In genomic region chr6:2998249-2999004, GRCh38 we compare ENCODE assay signal across 8 cellular contexts. TPM values are rescaled to one million over a fixed set of nuclear protein-coding genes. Genes with fewer than 3 reads are reported as not detected.
DNase-seq lines count a peak whose midpoint lies in the region; ATAC-seq and TF ChIP-seq lines count a peak whose summit lies in the region.
"Not testable (repeated sequence)": the region's sequence is repeated elsewhere in the genome, so short reads cannot be mapped to it uniquely, and the experiment has no call there.

No MANE protein-coding gene starts in this region.

- H3K4me3 ChIP-seq in MM.1S (ENCODE audit: low read length) = peak overlapping the region; percentile 68
- H3K4me3 ChIP-seq in astrocyte of the cerebellum (ENCODE audit: low read depth, low read length) = peak overlapping the region; percentile 56
- peak overlapping the region; percentile 69 for H3K4me3 ChIP-seq in naive thymus-derived CD4-positive, alpha-beta T cell (ENCODE audit: low read length)

- not testable (repeated sequence) for H3K9me3 Mint-ChIP-seq in Calu3 (ENCODE audit: low read depth, unreplicated experiment); naive thymus-derived CD4-positive, alpha-beta T cell; stimulated activated naive CD8-positive, alpha-beta T cell treated with anti-CD3 and anti-CD28 coated beads, Interleukin-15, Interleukin-2, amounts not matched to agents 100 ng/mL and 50 ng/mL, for 24 hours

- H3K4me2 ChIP-seq in MM.1S (ENCODE audit: low read depth, low read length) = peak overlapping the region; percentile 94

- H3K36me3 ChIP-seq in MM.1S (replicated peaks; ENCODE audit: insufficient read depth, low read length); naive thymus-derived CD4-positive, alpha-beta T cell (ENCODE audit: control insufficient read depth in 2 of 3, insufficient read depth in 3 of 3, low read length in 3 of 3): not testable (repeated sequence)

- H2AFZ ChIP-seq in MM.1S (ENCODE audit: low read length) = peak overlapping the region; percentile 95

- not testable (repeated sequence) for H3K79me2 ChIP-seq in MM.1S (ENCODE audit: low read length)

- not testable (repeated sequence) for H3K4me3 Mint-ChIP-seq in Calu3 (ENCODE audit: low read depth, unreplicated experiment)
- H3K4me3 Mint-ChIP-seq in naive thymus-derived CD4-positive, alpha-beta T cell = peak overlapping the region; percentile 83 to 95 (median 90)
- peak overlapping the region; percentile 84 for H3K4me3 Mint-ChIP-seq in stimulated activated naive CD8-positive, alpha-beta T cell treated with anti-CD3 and anti-CD28 coated beads, Interleukin-15, Interleukin-2, amounts not matched to agents 100 ng/mL and 50 ng/mL, for 24 hours

- H3K9ac ChIP-seq in MM.1S (ENCODE audit: low read length) = peak overlapping the region; percentile 8; the same call in 1 of the 2 replicates

- intact Hi-C loops in Calu3 (cut with micrococcal nuclease; ENCODE audit: unreplicated experiment) = loop anchor here (2.0 kb wide), 1 partner anchor 56 kb away; no protein-coding TSS in a partner anchor
- intact Hi-C loops in naive thymus-derived CD4-positive, alpha-beta T cell (cut with micrococcal nuclease) = loop anchor here (1.0 to 5.0 kb wide), 14 partner anchors 8 to 734 kb away; partner anchors contain the start of genes BPHL (in 2 of the 2), RIPK1 (in 2 of the 2), TUBB2A (in 1 of the 2) and WRNIP1 (in 1 of the 2)

- peak; percentile 33 for ATAC-seq in GM21619 (IDR thresholded peaks at IDR 0.05; ENCODE audit: unreplicated experiment)
- peak; percentile 62 for ATAC-seq in naive thymus-derived CD4-positive, alpha-beta T cell

- not testable (repeated sequence) for H3K9me3 ChIP-seq in MM.1S (replicated peaks; ENCODE audit: insufficient read depth, low read length); naive thymus-derived CD4-positive, alpha-beta T cell (ENCODE audit: control insufficient read depth in 2 of 3, low read length in 3 of 3)

- CTCF ChIA-PET in Calu3 (lab: Charles Lee) = interaction anchor here (0.6 to 0.8 kb wide), 3 partner anchors 21 to 253 kb away, joined by 3 to 4 read pairs (median 3); no protein-coding TSS in a partner anchor
- CTCF ChIA-PET in naive thymus-derived CD4-positive, alpha-beta T cell (lab: Charles Lee) = interaction anchor here (0.9 to 2.3 kb wide), 7 partner anchors 28 to 152 kb away, joined by 3 to 17 read pairs (median 5); no protein-coding TSS in a partner anchor

- not testable (repeated sequence) for H3K9me2 ChIP-seq in MM.1S (replicated peaks; ENCODE audit: insufficient read depth, low read length)

- TF ChIP-seq CTCF in Calu3 (IDR thresholded peaks at IDR 0.05; ENCODE audit: unreplicated experiment) (peak; percentile 27), MM.1S (IDR thresholded peaks at IDR 0.05; ENCODE audit: low read length) (peak; percentile 43), VCaP (conservative IDR thresholded peaks at IDR 0.05) (peak; percentile 73), astrocyte of the cerebellum (IDR thresholded peaks at IDR 0.05; ENCODE audit: low read depth, low read length, missing control alignments) (peak; percentile 46)

- H3K27me3 ChIP-seq in MM.1S (replicated peaks; ENCODE audit: insufficient read depth, low read length); naive thymus-derived CD4-positive, alpha-beta T cell (ENCODE audit: control insufficient read depth in 2 of 2, insufficient read depth in 2 of 2, low read length in 2 of 2): not testable (repeated sequence)

- H3K4me1 ChIP-seq in MM.1S (ENCODE audit: low read length) = peaks cover 10% of the 10 kb centered on the region; the same call in 1 of the 2 replicates
- H3K4me1 ChIP-seq in naive thymus-derived CD4-positive, alpha-beta T cell (ENCODE audit: control insufficient read depth in 2 of 2, insufficient read depth in 2 of 2, low read length in 2 of 2) = peaks cover 5 to 18% of the 10 kb centered on the region in 2 donors

- not testable (repeated sequence) for H3K4me1 Mint-ChIP-seq in Calu3 (ENCODE audit: low read depth, unreplicated experiment)
- peaks cover 11 to 35% (median 26%) of the 10 kb centered on the region in 7 donors for H3K4me1 Mint-ChIP-seq in naive thymus-derived CD4-positive, alpha-beta T cell
- H3K4me1 Mint-ChIP-seq in stimulated activated naive CD8-positive, alpha-beta T cell treated with anti-CD3 and anti-CD28 coated beads, Interleukin-15, Interleukin-2, amounts not matched to agents 100 ng/mL and 50 ng/mL, for 24 hours (ENCODE audit: low read depth) = peaks cover 32% of the 10 kb centered on the region

- not testable (repeated sequence) for H3K27me3 Mint-ChIP-seq in Calu3 (ENCODE audit: unreplicated experiment); naive thymus-derived CD4-positive, alpha-beta T cell; stimulated activated naive CD8-positive, alpha-beta T cell treated with anti-CD3 and anti-CD28 coated beads, Interleukin-15, Interleukin-2, amounts not matched to agents 100 ng/mL and 50 ng/mL, for 24 hours

- not testable (repeated sequence) for H4K20me1 ChIP-seq in MM.1S (ENCODE audit: insufficient read depth, low read length)

- POLR2A ChIA-PET in naive thymus-derived CD4-positive, alpha-beta T cell (lab: Charles Lee) = interaction anchor here (1.0 to 4.2 kb wide), 14 partner anchors 9 to 153 kb away, joined by 3 to 53 read pairs (median 6); partner anchors contain the start of gene RIPK1

- not testable (repeated sequence) for DNase-seq in Calu3; astrocyte of the cerebellum (ENCODE audit: low read depth)
- DNase-seq in MM.1S (peak; percentile 23), glomerular visceral epithelial cell (ENCODE audit: extremely low spot score) (peak; percentile 14)
- DNase-seq in naive thymus-derived CD4-positive, alpha-beta T cell = peak; percentile 49 to 86 (median 80)

- H3K27ac Mint-ChIP-seq in Calu3 (ENCODE audit: unreplicated experiment) = not testable (repeated sequence)
- peak overlapping the region; percentile 78 to 95 (median 85) for H3K27ac Mint-ChIP-seq in naive thymus-derived CD4-positive, alpha-beta T cell
- H3K27ac Mint-ChIP-seq in stimulated activated naive CD8-positive, alpha-beta T cell treated with anti-CD3 and anti-CD28 coated beads, Interleukin-15, Interleukin-2, amounts not matched to agents 100 ng/mL and 50 ng/mL, for 24 hours = peak overlapping the region; percentile 90

- not testable (repeated sequence) for H3F3A ChIP-seq in MM.1S (ENCODE audit: insufficient read depth, low read length)

- H3K27ac ChIP-seq in MM.1S (ENCODE audit: low read length) = not testable (repeated sequence)
- H3K27ac ChIP-seq in VCaP = peak overlapping the region; percentile 25; the same call in 1 of the 2 replicates
- H3K27ac ChIP-seq in naive thymus-derived CD4-positive, alpha-beta T cell (ENCODE audit: low read depth, low read length) = peak overlapping the region; percentile 78

- not testable (repeated sequence) for BruUV-seq in Calu3 (replicated peaks; lab: Mats Ljungman, UMichigan)

- H3K36me3 Mint-ChIP-seq in Calu3 (ENCODE audit: insufficient read depth, unreplicated experiment) = peaks cover 13% of the 10 kb centered on the region
- H3K36me3 Mint-ChIP-seq in naive thymus-derived CD4-positive, alpha-beta T cell = not testable (repeated sequence)
- H3K36me3 Mint-ChIP-seq in stimulated activated naive CD8-positive, alpha-beta T cell treated with anti-CD3 and anti-CD28 coated beads, Interleukin-15, Interleukin-2, amounts not matched to agents 100 ng/mL and 50 ng/mL, for 24 hours (ENCODE audit: low read depth) = peaks cover 13% of the 10 kb centered on the region

- in situ Hi-C loops in astrocyte of the cerebellum (cut with HindIII; ENCODE audit: low sequenced_read_pairs) = not testable (repeated sequence)

RNA-seq across cellular contexts. Expression of gene NQO2, which starts 1.3 kb away (rescaled TPM):
- total RNA-seq in Calu3 (2022) = 11.5 and 12.0 TPM in 2 replicates
- 10 to 100 TPM in 4 of 5 experiments, 1 to 10 TPM in 1; 8.1 to 34.6 (median 22.6) TPM for total RNA-seq in naive thymus-derived CD4-positive, alpha-beta T cell
- 10 to 100 TPM; 44.4 to 52.0 TPM for polyA plus RNA-seq in naive thymus-derived CD4-positive, alpha-beta T cell

RNA-seq across cellular contexts. Expression of gene SERPINB6, which starts 27.1 kb away (rescaled TPM):
- 53.1 and 60.9 TPM in 2 replicates for total RNA-seq in Calu3 (2022)
- 10 to 100 TPM; 19.7 to 60.5 (median 56.4) TPM for total RNA-seq in naive thymus-derived CD4-positive, alpha-beta T cell
- 10 to 100 TPM; 77.9 to 94.2 TPM for polyA plus RNA-seq in naive thymus-derived CD4-positive, alpha-beta T cell
